Comparison of ENCODE assay signal across 27 cellular contexts in genomic region chr20:46177768-46178167, GRCh38. TPM values are rescaled to one million over a fixed set of nuclear protein-coding genes. Genes with fewer than 3 reads are reported as not detected.
DNase-seq lines count a peak whose midpoint lies in the region; ATAC-seq, FAIRE-seq and TF ChIP-seq lines count a peak whose summit lies in the region.
"Had no signal": no experiment of that assay in that cellular context is flagged by ENCODE, and none has a peak within 500 bp of the region (broad histone marks: within the 10 kb centered on the region; RNA-seq: fewer than 3 reads in every experiment).

No MANE protein-coding gene starts in this region.

- no peak for TF ChIP-seq EP300 in HepG2 (IDR thresholded peaks at IDR 0.05; ENCODE audit: low read depth in 2 of 2, low read length in 2 of 2)
- no peak for TF ChIP-seq EP300 in HepG2 (CRISPR knock-in tag; IDR thresholded peaks at IDR 0.05; ENCODE audit: borderline replicate concordance)

- H4K20me1 ChIP-seq in HepG2 (ENCODE audit: insufficient read depth, low read length) (no peaks in the 10 kb centered on the region; the same call in 1 of the 2 replicates), smooth muscle cell (ENCODE audit: low read depth) (no peaks in the 10 kb centered on the region)
- H4K20me1 ChIP-seq: BLaER1 had no signal

- no peak overlapping the region for H2AK5ac ChIP-seq in trophoblast cell (ENCODE audit: low read length)

- no peaks in the 10 kb centered on the region for H3K9me3 Mint-ChIP-seq in neural crest cell
- H3K9me3 Mint-ChIP-seq: CD8-positive, alpha-beta memory T cell had no signal

- no peak overlapping the region for H2BK120ac ChIP-seq in trophoblast cell (ENCODE audit: insufficient read depth, low read length, poor library complexity)

- H3K27ac ChIP-seq in HepG2 (ENCODE audit: extremely low read length, insufficient read depth, low read length) (no peak overlapping the region), right lobe of liver (no peak overlapping the region), trophoblast cell (ENCODE audit: low read depth, low read length) (no peak overlapping the region), smooth muscle cell (ENCODE audit: low read depth) (no peak overlapping the region)
- H3K27ac ChIP-seq: 22Rv1, A549, BLaER1 had no signal

- no peaks in the 10 kb centered on the region for H3K4me1 ChIP-seq in HepG2 (ENCODE audit: insufficient read depth, low read length)
- H3K4me1 ChIP-seq in right lobe of liver, result no peaks in the 10 kb centered on the region
- peaks cover 2 to 3% of the 10 kb centered on the region in 2 experiments for H3K4me1 ChIP-seq in trophoblast cell (ENCODE audit: control insufficient read depth in 1 of 2, insufficient read depth in 2 of 2, low read length in 2 of 2)
- no peaks in the 10 kb centered on the region for H3K4me1 ChIP-seq in smooth muscle cell (ENCODE audit: low read depth)
- H3K4me1 ChIP-seq: A549 had no signal

- no peak overlapping the region for H3K4me3 Mint-ChIP-seq in neural crest cell
- H3K4me3 Mint-ChIP-seq: CD14-positive monocyte; CD4-positive, alpha-beta memory T cell; CD8-positive, alpha-beta memory T cell had no signal

- peaks cover 16 to 79% of the 10 kb centered on the region in 2 experiments for H3K27me3 ChIP-seq in HepG2 (ENCODE audit: control insufficient read depth in 1 of 2, insufficient read depth in 2 of 2, low read length in 2 of 2)
- H3K27me3 ChIP-seq in right lobe of liver, result peaks cover 0 to 12% of the 10 kb centered on the region in 2 donors
- peaks cover 11% of the 10 kb centered on the region for H3K27me3 ChIP-seq in trophoblast cell (ENCODE audit: insufficient read depth, low read length)
- H3K27me3 ChIP-seq in smooth muscle cell (ENCODE audit: low read depth), result peaks cover 61% of the 10 kb centered on the region

- CTCF ChIA-PET in HepG2 (lab: Yijun Ruan, JAX; ENCODE audit: low intra/inter-chr PET ratio, low total read pairs), result no interaction called here

- intact Hi-C loops in HepG2 (cut with micrococcal nuclease; ENCODE audit: unreplicated experiment) (loop anchor here (2.0 kb wide), 1 partner anchor 155 kb away; no protein-coding TSS in a partner anchor), right lobe of liver (cut with DNase I) (loop anchor here in 1 of 2 donors (10.0 kb wide), 1 partner anchor 153 kb away; the partner anchor contains the start of gene SLC12A5)

- WGBS in HepG2 (ENCODE audit: low lambda C conversion rate), result 33% methylated on average over 13 of the region's 15 CpGs
- WGBS in right lobe of liver (ENCODE audit: insufficient coverage, low coverage, low lambda C conversion rate, missing lambda C conversion rate), result 83% methylated on average over 9 of the region's 15 CpGs
- WGBS in trophoblast cell (ENCODE audit: extremely low coverage, insufficient coverage, insufficient read length), result no CpG with 5 or more reads among the region's 15 CpGs
- 92% methylated on average over 15 of the region's 15 CpGs for WGBS in smooth muscle cell (ENCODE audit: low lambda C conversion rate)

- H4K8ac ChIP-seq in trophoblast cell (ENCODE audit: low read depth, low read length), result no peak overlapping the region

- H2BK5ac ChIP-seq in trophoblast cell (ENCODE audit: low read depth, low read length, poor library complexity), result no peak overlapping the region

- no peak for TF ChIP-seq RAD21 in HepG2 (CRISPR knock-in tag; IDR thresholded peaks at IDR 0.05)

- no peak overlapping the region for H3K23ac ChIP-seq in trophoblast cell (ENCODE audit: low read length)

- TF ChIP-seq CTCF in HepG2 (CRISPR knock-in tag; IDR thresholded peaks at IDR 0.05) (no peak), right lobe of liver (IDR thresholded peaks at IDR 0.05) (no peak), neural crest cell (conservative IDR thresholded peaks at IDR 0.05) (no peak), smooth muscle cell (IDR thresholded peaks at IDR 0.05; ENCODE audit: borderline replicate concordance, insufficient read depth, poor library complexity, severe bottlenecking) (no peak)

- no peak overlapping the region for H3K14ac ChIP-seq in trophoblast cell (ENCODE audit: low read length)

- no peaks in the 10 kb centered on the region for H3K79me1 ChIP-seq in trophoblast cell (ENCODE audit: low read length)

- peaks cover 60% of the 10 kb centered on the region for H3K27me3 Mint-ChIP-seq in neural crest cell (ENCODE audit: low read depth)

- peak overlapping the region; percentile 43 for H3K27ac Mint-ChIP-seq in neural crest cell (ENCODE audit: unreplicated experiment)
- H3K27ac Mint-ChIP-seq: CD4-positive, alpha-beta memory T cell; CD4-positive, CD25-positive, alpha-beta regulatory T cell; CD8-positive, alpha-beta memory T cell had no signal

- no peak overlapping the region for H4K12ac ChIP-seq in trophoblast cell (ENCODE audit: low read depth, low read length)

- in situ Hi-C loops in HepG2 (cut with HindIII; ENCODE audit: extremely low pct_ligation_motif_present, low pct_unique_long_range_greater_than_20kb), result loop anchor here (10.0 kb wide), 1 partner anchor 153 kb away; the partner anchor contains the start of gene SLC12A5

- H3K4me3 ChIP-seq in HepG2 (replicated peaks in 1 of 3; ENCODE audit: insufficient read depth in 1 of 3, low read depth in 2 of 3, low read length in 3 of 3) (no peak overlapping the region), right lobe of liver (no peak overlapping the region), trophoblast cell (ENCODE audit: low read depth, low read length) (peak overlapping the region; percentile 14), smooth muscle cell (no peak overlapping the region)
- H3K4me3 ChIP-seq: A549, BLaER1, GM12878 had no signal

- POLR2A ChIA-PET in HepG2 (lab: Yijun Ruan, JAX), result no interaction called here

- no peak for FAIRE-seq in HepG2 (lab: Jason Lieb, UNC)
- FAIRE-seq: A549, GM12878, GM12892, GM18507 had no signal

- H3K79me2 ChIP-seq in HepG2 (ENCODE audit: insufficient read depth, low read length) (no peaks in the 10 kb centered on the region), trophoblast cell (ENCODE audit: control insufficient read depth, insufficient read depth, low read length, poor library complexity) (no peaks in the 10 kb centered on the region), smooth muscle cell (ENCODE audit: low read depth) (no peaks in the 10 kb centered on the region)

- H3K9ac ChIP-seq in HepG2 (ENCODE audit: insufficient read depth, low read depth, low read length), result no peak overlapping the region
- no peak overlapping the region for H3K9ac ChIP-seq in trophoblast cell (ENCODE audit: low read length)
- no peak overlapping the region for H3K9ac ChIP-seq in smooth muscle cell (ENCODE audit: low read depth)
- H3K9ac ChIP-seq: BLaER1 had no signal

- no peaks in the 10 kb centered on the region for H3K4me1 Mint-ChIP-seq in neural crest cell

- H3K4me2 ChIP-seq in HepG2 (ENCODE audit: low read depth, low read length) (no peak overlapping the region), trophoblast cell (ENCODE audit: low read length) (no peak overlapping the region), smooth muscle cell (no peak overlapping the region)
- H3K4me2 ChIP-seq: A549 had no signal

- no peak overlapping the region for H4K91ac ChIP-seq in trophoblast cell (ENCODE audit: low read depth, low read length)

- ATAC-seq in HepG2 (no peak), right lobe of liver (no peak)
- ATAC-seq: A549, GM12878 had no signal

- H2AFZ ChIP-seq in HepG2 (ENCODE audit: low read length) (no peak overlapping the region), trophoblast cell (ENCODE audit: insufficient read depth, low read length, poor library complexity) (no peak overlapping the region), smooth muscle cell (ENCODE audit: low read depth) (no peak overlapping the region)

- H2BK12ac ChIP-seq in trophoblast cell (ENCODE audit: low read length), result no peak overlapping the region

- no peaks in the 10 kb centered on the region for H3K9me3 ChIP-seq in HepG2 (ENCODE audit: low read length)
- H3K9me3 ChIP-seq in right lobe of liver, result no peaks in the 10 kb centered on the region
- peaks cover 3% of the 10 kb centered on the region for H3K9me3 ChIP-seq in trophoblast cell (ENCODE audit: insufficient read depth, low read depth, low read length)
- H3K9me3 ChIP-seq in smooth muscle cell (replicated peaks; ENCODE audit: low read depth), result no peaks in the 10 kb centered on the region
- H3K9me3 ChIP-seq: A549, BE2C, BLaER1 had no signal

- no peaks in the 10 kb centered on the region for H3K36me3 ChIP-seq in HepG2 (replicated peaks in 1 of 2; ENCODE audit: control insufficient read depth in 1 of 2, insufficient read depth in 2 of 2, low read length in 2 of 2)
- no peaks in the 10 kb centered on the region for H3K36me3 ChIP-seq in right lobe of liver
- no peaks in the 10 kb centered on the region for H3K36me3 ChIP-seq in trophoblast cell (ENCODE audit: control insufficient read depth in 1 of 2, insufficient read depth in 2 of 2, low read length in 2 of 2)
- no peaks in the 10 kb centered on the region for H3K36me3 ChIP-seq in smooth muscle cell (ENCODE audit: low read depth)
- H3K36me3 ChIP-seq: BE2C, BLaER1 had no signal

- DNase-seq in HepG2 (ENCODE audit: low spot score), result no peak
- DNase-seq in right lobe of liver, result no peak
- no peak for DNase-seq in neural crest cell (ENCODE audit: low read depth, low spot score)
- no peak for DNase-seq in trophoblast cell
- no peak for DNase-seq in smooth muscle cell (lab: John Stamatoyannopoulos, UW; ENCODE audit: unreplicated experiment)
- no peak for DNase-seq in AG20443 (ENCODE audit: low spot score)
- DNase-seq: BE2C; C1 segment of cervical spinal cord; CD4-positive, alpha-beta memory T cell; CD4-positive, CD25-positive, alpha-beta regulatory T cell; CD8-positive, alpha-beta memory T cell; COR-L47; DMS 273 treated with DMSO at 0.1 percent for 48 hours; DMS153; DMS53; DMS79; DND-41; EL; GDM1 had no signal

- BruUV-seq in HepG2 (replicated peaks; lab: Mats Ljungman, UMichigan), result no TSS peak

- no peaks in the 10 kb centered on the region for H3F3A ChIP-seq in smooth muscle cell (ENCODE audit: low read depth)

- no peak overlapping the region for H3K4ac ChIP-seq in trophoblast cell (ENCODE audit: low read depth, low read length)

- no peaks in the 10 kb centered on the region for H3K36me3 Mint-ChIP-seq in neural crest cell (ENCODE audit: low read depth)
- H3K36me3 Mint-ChIP-seq: CD14-positive monocyte; CD4-positive, alpha-beta memory T cell; CD4-positive, CD25-positive, alpha-beta regulatory T cell; CD8-positive, alpha-beta memory T cell had no signal

- H3K18ac ChIP-seq in trophoblast cell (ENCODE audit: low read length), result no peak overlapping the region

- TF ChIP-seq POLR2A in HepG2 (IDR thresholded peaks at IDR 0.05; ENCODE audit: insufficient read depth in 1 of 2, low read depth in 2 of 2, low read length in 2 of 2) (no peak), right lobe of liver (IDR thresholded peaks at IDR 0.05) (no peak)

RNA-seq across cellular contexts. Expression of gene CD40, which starts 59.7 kb away (rescaled TPM):
- total RNA-seq in HepG2 (2016; rRNA removed; fragmentation: Illumina TruSeq; extraction: Trizol) (2.2 and 4.6 TPM in 2 replicates), right lobe of liver (10 to 100 TPM in 2 of 6 experiments, 1 to 10 TPM in 4; 8.8 to 11.7 (median 9.4) TPM), neural crest cell (4.2 and 4.8 TPM in 2 replicates), smooth muscle cell (13.8 and 14.5 TPM in 2 replicates)
- 1.6 and 2.0 TPM in 2 replicates for total RNA-seq in HepG2 (2016; cell fraction: cytosol; rRNA removed; fragmentation: Illumina TruSeq; extraction: Trizol; ENCODE audit: low read depth)
- total RNA-seq in HepG2 (2016; cell fraction: insoluble cytoplasmic fraction; rRNA removed; fragmentation: Illumina TruSeq; extraction: Trizol), result 2.5 and 4.5 TPM in 2 replicates
- 2.7 and 3.4 TPM in 2 replicates for total RNA-seq in HepG2 (2016; cell fraction: membrane; rRNA removed; fragmentation: Illumina TruSeq; extraction: Trizol)
- 4.5 and 5.3 TPM in 2 replicates for total RNA-seq in HepG2 (2016; cell fraction: nucleus; rRNA removed; fragmentation: Illumina TruSeq; extraction: Trizol)
- polyA plus RNA-seq in HepG2 (2011; rRNA removed) (13.4 TPM in 2 replicates), smooth muscle cell (25.1 and 27.4 TPM in 2 replicates)
- polyA plus RNA-seq in HepG2 (2011; cell fraction: cytosol; rRNA removed), result 10.3 and 14.5 TPM in 2 replicates
- polyA plus RNA-seq in HepG2 (2011; cell fraction: nucleus; rRNA removed), result 11.5 and 13.3 TPM in 2 replicates
- 5.5 and 6.2 TPM in 2 replicates for polyA plus RNA-seq in HepG2 (2012)
- polyA plus RNA-seq in HepG2 (2016; cell fraction: cytosol; fragmentation: Illumina TruSeq; extraction: Trizol; ENCODE audit: low read depth), result 1.8 and 2.2 TPM in 2 replicates
- 2.2 and 2.6 TPM in 2 replicates for polyA plus RNA-seq in HepG2 (2016; cell fraction: insoluble cytoplasmic fraction; fragmentation: Illumina TruSeq; extraction: Trizol; ENCODE audit: low read depth)
- polyA plus RNA-seq in HepG2 (2016; cell fraction: membrane; fragmentation: Illumina TruSeq; extraction: Trizol; ENCODE audit: low read depth), result 1.6 and 2.6 TPM in 2 replicates
- polyA plus RNA-seq in HepG2 (2016; cell fraction: nucleus; fragmentation: Illumina TruSeq; extraction: Trizol; ENCODE audit: insufficient read depth, low read depth), result 7.9 and 9.2 TPM in 2 replicates
- polyA minus RNA-seq in HepG2 (2011; rRNA and poly(A)+ RNA removed; ENCODE audit: low replicate concordance), result 0.70 and 6.5 TPM in 2 replicates
- 3.3 and 4.0 TPM in 2 replicates for polyA minus RNA-seq in HepG2 (2011; cell fraction: cytosol; rRNA and poly(A)+ RNA removed)
- polyA minus RNA-seq in HepG2 (2011; cell fraction: nucleus; rRNA and poly(A)+ RNA removed), result 4.8 and 5.8 TPM in 2 replicates
- polyA plus RNA-seq in trophoblast cell (2013), result 4.7 and 5.4 TPM in 2 replicates
- total RNA-seq: A172 had no signal
